ENCODE assay signal across 2 cellular contexts in genomic region chr17:15492186-15492585, GRCh38.
TF ChIP-seq lines count a peak whose summit lies in the region.

No MANE protein-coding gene starts in this region.

TF ChIP-seq in IMR-90, 13 proteins besides CTCF, POLR2A, EP300 and RAD21:
- TF ChIP-seq CHD1 (IDR thresholded peaks at IDR 0.05; ENCODE audit: low read depth, low read length): no peak
- no peak for TF ChIP-seq MAZ (IDR thresholded peaks at IDR 0.05; ENCODE audit: borderline replicate concordance, low read depth, low read length)
- TF ChIP-seq BHLHE40 (IDR thresholded peaks at IDR 0.05; ENCODE audit: low read depth, low read length): no peak
- no peak for TF ChIP-seq USF2 (IDR thresholded peaks at IDR 0.05; ENCODE audit: low read depth, low read length)
- no peak for TF ChIP-seq MXI1 (IDR thresholded peaks at IDR 0.05; ENCODE audit: borderline replicate concordance, low read depth, low read length)
- TF ChIP-seq, protein P1, sequence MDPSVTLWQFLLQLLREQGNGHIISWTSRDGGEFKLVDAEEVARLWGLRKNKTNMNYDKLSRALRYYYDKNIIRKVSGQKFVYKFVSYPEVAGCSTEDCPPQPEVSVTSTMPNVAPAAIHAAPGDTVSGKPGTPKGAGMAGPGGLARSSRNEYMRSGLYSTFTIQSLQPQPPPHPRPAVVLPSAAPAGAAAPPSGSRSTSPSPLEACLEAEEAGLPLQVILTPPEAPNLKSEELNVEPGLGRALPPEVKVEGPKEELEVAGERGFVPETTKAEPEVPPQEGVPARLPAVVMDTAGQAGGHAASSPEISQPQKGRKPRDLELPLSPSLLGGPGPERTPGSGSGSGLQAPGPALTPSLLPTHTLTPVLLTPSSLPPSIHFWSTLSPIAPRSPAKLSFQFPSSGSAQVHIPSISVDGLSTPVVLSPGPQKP (IDR thresholded peaks at IDR 0.05; ENCODE audit: borderline replicate concordance, low read depth, low read length): no peak
- TF ChIP-seq NFE2L2 (IDR thresholded peaks at IDR 0.05; ENCODE audit: low read depth, low read length): no peak
- no peak for TF ChIP-seq RCOR1 (IDR thresholded peaks at IDR 0.05; ENCODE audit: insufficient replicate concordance, low read length)
- TF ChIP-seq RFX5 (IDR thresholded peaks at IDR 0.05; ENCODE audit: low read depth, low read length): no peak
- no peak for TF ChIP-seq CEBPB (IDR thresholded peaks at IDR 0.05; ENCODE audit: low read depth, low read length)
- no peak for TF ChIP-seq SMC3 (IDR thresholded peaks at IDR 0.05; ENCODE audit: low read depth, low read length)

TF ChIP-seq in H1, 55 proteins besides CTCF, POLR2A, EP300 and RAD21:
- TF ChIP-seq SP4 (IDR thresholded peaks at IDR 0.05; ENCODE audit: low read length) (no peak), CBX8 (IDR thresholded peaks at IDR 0.05; ENCODE audit: borderline replicate concordance, low read depth, low read length) (no peak), FOSL1 (IDR thresholded peaks at IDR 0.05; ENCODE audit: insufficient read depth, low read depth, low read length) (no peak), TCF12 (IDR thresholded peaks at IDR 0.05; ENCODE audit: low read depth, low read length) (no peak), SIRT6 (IDR thresholded peaks at IDR 0.05; ENCODE audit: low read length) (no peak), CBX5 (IDR thresholded peaks at IDR 0.05; ENCODE audit: low read depth, low read length) (no peak), EZH2 (IDR thresholded peaks at IDR 0.05; ENCODE audit: low read depth, low read length, severe bottlenecking) (no peak), BACH1 (IDR thresholded peaks at IDR 0.05; ENCODE audit: low read length) (no peak), CHD1 (IDR thresholded peaks at IDR 0.05; ENCODE audit: low read depth, low read length) (no peak), HDAC2 (IDR thresholded peaks at IDR 0.05; ENCODE audit: borderline replicate concordance in 1 of 2, low read depth in 2 of 2, low read length in 2 of 2) (no peak)
